In the genomic region with DNA sequence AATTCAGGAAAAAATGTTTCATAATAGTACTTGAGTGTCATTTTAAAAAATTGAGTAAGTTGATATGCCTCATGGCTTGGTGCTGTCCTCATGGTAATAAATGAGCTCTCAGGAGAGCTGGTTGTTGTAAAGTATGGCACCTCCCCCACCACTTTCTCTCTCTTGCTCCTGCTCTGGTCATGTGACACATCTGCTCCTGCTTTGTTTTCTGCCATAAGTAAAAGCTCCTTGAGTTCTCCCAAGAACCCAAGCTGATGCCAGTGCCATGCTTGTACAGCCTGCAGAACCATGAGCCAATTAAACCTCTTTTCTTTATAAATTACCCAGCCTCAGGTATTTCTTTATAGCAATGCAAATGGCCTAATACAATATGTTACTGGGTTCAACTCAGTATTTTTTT, we compare ENCODE assay signal across 29 cellular contexts.
DNase-seq lines count a peak whose midpoint lies in the region; ATAC-seq and TF ChIP-seq lines count a peak whose summit lies in the region.
"Had no signal": no experiment of that assay in that cellular context is flagged by ENCODE, and none has a peak within 500 bp of the region (broad histone marks: within the 10 kb centered on the region; RNA-seq: fewer than 3 reads in every experiment).

No MANE protein-coding gene starts in this region.

- H3K4me1 Mint-ChIP-seq in GM23338: no peaks in the 10 kb centered on the region
- H3K4me1 Mint-ChIP-seq: CD14-positive monocyte; CD8-positive, alpha-beta memory T cell; T-cell had no signal

- H3K4me3 Mint-ChIP-seq in GM23338: no peak overlapping the region
- H3K4me3 Mint-ChIP-seq: CD14-positive monocyte; CD8-positive, alpha-beta memory T cell; T-cell had no signal

- no peak for ATAC-seq in GM23338
- ATAC-seq: GM12878, HepG2, T-cell had no signal

- no peaks in the 10 kb centered on the region for H3K4me1 ChIP-seq in GM23338 (ENCODE audit: insufficient read depth)
- H3K4me1 ChIP-seq: BE2C had no signal

- H3K27me3 Mint-ChIP-seq in GM23338 (ENCODE audit: insufficient read depth, low read depth, poor library complexity): peaks cover 2% of the 10 kb centered on the region

- peak; percentile 9 for DNase-seq in NCI-H1105 treated with DMSO at 0.1 percent for 48 hours (lab: John Stamatoyannopoulos, UW)
- no peak for DNase-seq in NCI-H1105 (lab: John Stamatoyannopoulos, UW)
- no peak for DNase-seq in GM23338 (ENCODE audit: low spot score)
- peak; percentile 23 for DNase-seq in NCI-H510A treated with DMSO at 0.1 percent for 48 hours (lab: John Stamatoyannopoulos, UW)
- DNase-seq in left kidney (ENCODE audit: low read depth, low spot score): peak; percentile 38
- DNase-seq in A172 (ENCODE audit: low spot score): no peak
- no peak for DNase-seq in hypothalamus (lab: John Stamatoyannopoulos, UW)
- DNase-seq: ACHN; BE2C; CD8-positive, alpha-beta memory T cell; DMS 273 treated with DMSO at 0.1 percent for 48 hours; DMS79; EL; GDM1; H7; Kasumi-1; MV-4-11; NCI-H1930; NCI-H2171; NCI-H226; NCI-H526; NCI-H82; Right ventricle myocardium superior; RPMI8226; T-cell had no signal

- no peaks in the 10 kb centered on the region for H4K20me1 ChIP-seq in GM23338 (replicated peaks; ENCODE audit: insufficient read depth)

- H3K27ac ChIP-seq in GM23338 (ENCODE audit: low read depth): no peak overlapping the region
- H3K27ac ChIP-seq: 22Rv1 had no signal

- H3K4me2 ChIP-seq in GM23338: no peak overlapping the region

- H3K36me3 Mint-ChIP-seq in GM23338 (ENCODE audit: low read depth): peaks cover 20% of the 10 kb centered on the region; the same call in 2 of the 3 replicates
- H3K36me3 Mint-ChIP-seq: CD14-positive monocyte; CD8-positive, alpha-beta memory T cell; T-cell had no signal

- peaks cover 96% of the 10 kb centered on the region for H3K9me3 Mint-ChIP-seq in GM23338

- no peaks in the 10 kb centered on the region for H3K27me3 ChIP-seq in GM23338 (ENCODE audit: insufficient read depth)
- H3K27me3 ChIP-seq: BE2C had no signal

- peak overlapping the region; percentile 78 for H2AFZ ChIP-seq in GM23338

- no peaks in the 10 kb centered on the region for H3K79me2 ChIP-seq in GM23338 (replicated peaks; ENCODE audit: insufficient read depth)

- no peak for TF ChIP-seq CTCF in GM23338 (conservative IDR thresholded peaks at IDR 0.05; ENCODE audit: low read depth in 2 of 2)

- no peaks in the 10 kb centered on the region for H3K36me3 ChIP-seq in GM23338 (ENCODE audit: insufficient read depth)
- H3K36me3 ChIP-seq: BE2C had no signal

- no peak overlapping the region for H3K4me3 ChIP-seq in GM23338
- H3K4me3 ChIP-seq: GM12878 had no signal

- H3K9me2 ChIP-seq in GM23338 (ENCODE audit: insufficient read depth): no peaks in the 10 kb centered on the region

- no peaks in the 10 kb centered on the region for H3F3A ChIP-seq in GM23338 (replicated peaks; ENCODE audit: low read depth)

- no peak overlapping the region for H3K27ac Mint-ChIP-seq in GM23338
- H3K27ac Mint-ChIP-seq: CD14-positive monocyte; CD8-positive, alpha-beta memory T cell; T-cell had no signal

TF ChIP-seq in GM23338, 12 proteins besides CTCF, POLR2A, EP300 and RAD21:
- TF ChIP-seq NANOG (IDR thresholded peaks at IDR 0.05; ENCODE audit: borderline replicate concordance): no peak
- no peak for TF ChIP-seq STAT1 (IDR thresholded peaks at IDR 0.05; ENCODE audit: unreplicated experiment)
- TF ChIP-seq, protein P1, sequence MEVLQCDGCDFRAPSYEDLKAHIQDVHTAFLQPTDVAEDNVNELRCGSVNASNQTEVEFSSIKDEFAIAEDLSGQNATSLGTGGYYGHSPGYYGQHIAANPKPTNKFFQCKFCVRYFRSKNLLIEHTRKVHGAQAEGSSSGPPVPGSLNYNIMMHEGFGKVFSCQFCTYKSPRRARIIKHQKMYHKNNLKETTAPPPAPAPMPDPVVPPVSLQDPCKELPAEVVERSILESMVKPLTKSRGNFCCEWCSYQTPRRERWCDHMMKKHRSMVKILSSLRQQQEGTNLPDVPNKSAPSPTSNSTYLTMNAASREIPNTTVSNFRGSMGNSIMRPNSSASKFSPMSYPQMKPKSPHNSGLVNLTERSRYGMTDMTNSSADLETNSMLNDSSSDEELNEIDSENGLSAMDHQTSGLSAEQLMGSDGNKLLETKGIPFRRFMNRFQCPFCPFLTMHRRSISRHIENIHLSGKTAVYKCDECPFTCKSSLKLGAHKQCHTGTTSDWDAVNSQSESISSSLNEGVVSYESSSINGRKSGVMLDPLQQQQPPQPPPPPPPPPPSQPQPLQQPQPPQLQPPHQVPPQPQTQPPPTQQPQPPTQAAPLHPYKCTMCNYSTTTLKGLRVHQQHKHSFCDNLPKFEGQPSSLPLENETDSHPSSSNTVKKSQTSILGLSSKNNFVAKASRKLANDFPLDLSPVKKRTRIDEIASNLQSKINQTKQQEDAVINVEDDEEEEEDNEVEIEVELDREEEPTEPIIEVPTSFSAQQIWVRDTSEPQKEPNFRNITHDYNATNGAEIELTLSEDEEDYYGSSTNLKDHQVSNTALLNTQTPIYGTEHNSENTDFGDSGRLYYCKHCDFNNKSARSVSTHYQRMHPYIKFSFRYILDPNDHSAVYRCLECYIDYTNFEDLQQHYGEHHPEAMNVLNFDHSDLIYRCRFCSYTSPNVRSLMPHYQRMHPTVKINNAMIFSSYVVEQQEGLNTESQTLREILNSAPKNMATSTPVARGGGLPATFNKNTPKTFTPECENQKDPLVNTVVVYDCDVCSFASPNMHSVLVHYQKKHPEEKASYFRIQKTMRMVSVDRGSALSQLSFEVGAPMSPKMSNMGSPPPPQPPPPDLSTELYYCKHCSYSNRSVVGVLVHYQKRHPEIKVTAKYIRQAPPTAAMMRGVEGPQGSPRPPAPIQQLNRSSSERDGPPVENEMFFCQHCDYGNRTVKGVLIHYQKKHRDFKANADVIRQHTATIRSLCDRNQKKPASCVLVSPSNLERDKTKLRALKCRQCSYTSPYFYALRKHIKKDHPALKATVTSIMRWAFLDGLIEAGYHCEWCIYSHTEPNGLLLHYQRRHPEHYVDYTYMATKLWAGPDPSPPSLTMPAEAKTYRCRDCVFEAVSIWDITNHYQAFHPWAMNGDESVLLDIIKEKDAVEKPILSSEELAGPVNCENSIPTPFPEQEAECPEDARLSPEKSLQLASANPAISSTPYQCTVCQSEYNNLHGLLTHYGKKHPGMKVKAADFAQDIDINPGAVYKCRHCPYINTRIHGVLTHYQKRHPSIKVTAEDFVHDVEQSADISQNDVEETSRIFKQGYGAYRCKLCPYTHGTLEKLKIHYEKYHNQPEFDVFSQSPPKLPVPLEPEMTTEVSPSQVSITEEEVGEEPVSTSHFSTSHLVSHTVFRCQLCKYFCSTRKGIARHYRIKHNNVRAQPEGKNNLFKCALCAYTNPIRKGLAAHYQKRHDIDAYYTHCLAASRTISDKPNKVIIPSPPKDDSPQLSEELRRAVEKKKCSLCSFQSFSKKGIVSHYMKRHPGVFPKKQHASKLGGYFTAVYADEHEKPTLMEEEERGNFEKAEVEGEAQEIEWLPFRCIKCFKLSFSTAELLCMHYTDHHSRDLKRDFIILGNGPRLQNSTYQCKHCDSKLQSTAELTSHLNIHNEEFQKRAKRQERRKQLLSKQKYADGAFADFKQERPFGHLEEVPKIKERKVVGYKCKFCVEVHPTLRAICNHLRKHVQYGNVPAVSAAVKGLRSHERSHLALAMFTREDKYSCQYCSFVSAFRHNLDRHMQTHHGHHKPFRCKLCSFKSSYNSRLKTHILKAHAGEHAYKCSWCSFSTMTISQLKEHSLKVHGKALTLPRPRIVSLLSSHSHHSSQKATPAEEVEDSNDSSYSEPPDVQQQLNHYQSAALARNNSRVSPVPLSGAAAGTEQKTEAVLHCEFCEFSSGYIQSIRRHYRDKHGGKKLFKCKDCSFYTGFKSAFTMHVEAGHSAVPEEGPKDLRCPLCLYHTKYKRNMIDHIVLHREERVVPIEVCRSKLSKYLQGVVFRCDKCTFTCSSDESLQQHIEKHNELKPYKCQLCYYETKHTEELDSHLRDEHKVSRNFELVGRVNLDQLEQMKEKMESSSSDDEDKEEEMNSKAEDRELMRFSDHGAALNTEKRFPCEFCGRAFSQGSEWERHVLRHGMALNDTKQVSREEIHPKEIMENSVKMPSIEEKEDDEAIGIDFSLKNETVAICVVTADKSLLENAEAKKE (CRISPR knock-in tag; IDR thresholded peaks at IDR 0.05): no peak
- no peak for TF ChIP-seq JUNB (IDR thresholded peaks at IDR 0.05; ENCODE audit: unreplicated experiment)

Comparison
In these comparisons a context has a peak if more than half of its experiments do, and no peak if none do; other contexts are left out.
1. DNase-seq: peak in NCI-H1105 treated with DMSO at 0.1 percent for 48 hours (single experiment), NCI-H510A treated with DMSO at 0.1 percent for 48 hours (single experiment) and left kidney (single experiment); none in NCI-H1105 (single experiment), GM23338 (single experiment), A172 (single experiment) and hypothalamus (0 of 51).